Comparison of ENCODE assay signal across 10 cellular contexts in genomic region chr10:126561499-126562208, GRCh38.
A peak's percentile ranks its signal among the peaks of the same experiment; 100 is the strongest.
DNase-seq lines count a peak whose midpoint lies in the region; ATAC-seq and TF ChIP-seq lines count a peak whose summit lies in the region.
"Had no signal": no experiment of that assay in that cellular context is flagged by ENCODE, and none has a peak within 500 bp of the region (broad histone marks: within the 10 kb centered on the region; RNA-seq: fewer than 3 reads in every experiment).

No MANE protein-coding gene starts in this region.

- H3K4me1 Mint-ChIP-seq in HFFc6 (ENCODE audit: low read depth) = peaks cover 15% of the 10 kb centered on the region
- no peaks in the 10 kb centered on the region for H3K4me1 Mint-ChIP-seq in activated naive CD8-positive, alpha-beta T cell treated with anti-CD3 and anti-CD28 coated beads, Interleukin-2, amount 50 U/mL, for 24 hours
- H3K4me1 Mint-ChIP-seq: naive thymus-derived CD4-positive, alpha-beta T cell had no signal

- H3K4me3 ChIP-seq in skeletal muscle cell (ENCODE audit: low read depth, low read length) = peak overlapping the region; percentile 18

- peak overlapping the region; percentile 84 for H3K4me3 Mint-ChIP-seq in HFFc6
- H3K4me3 Mint-ChIP-seq in activated naive CD8-positive, alpha-beta T cell treated with anti-CD3 and anti-CD28 coated beads, Interleukin-2, amount 50 U/mL, for 24 hours = no peak overlapping the region
- H3K4me3 Mint-ChIP-seq: naive thymus-derived CD4-positive, alpha-beta T cell had no signal

- DNase-seq in HFFc6 (no peak), caudate nucleus (lab: John Stamatoyannopoulos, UW) (peak in 54 of 61 donors; percentile 21 to 93 (median 68)), inferior parietal cortex (ENCODE audit: extremely low spot score) (peak; percentile 88), skeletal muscle cell (ENCODE audit: low read depth) (no peak), NCI-H774 (lab: John Stamatoyannopoulos, UW) (no peak)
- no peak for DNase-seq in activated naive CD8-positive, alpha-beta T cell treated with anti-CD3 and anti-CD28 coated beads, Interleukin-2, amount 50 U/mL, for 24 hours
- DNase-seq: HCEC 1CT; naive thymus-derived CD4-positive, alpha-beta T cell had no signal

- no peaks in the 10 kb centered on the region for H3K36me3 Mint-ChIP-seq in HFFc6 (ENCODE audit: low read depth)
- no peaks in the 10 kb centered on the region for H3K36me3 Mint-ChIP-seq in activated naive CD8-positive, alpha-beta T cell treated with anti-CD3 and anti-CD28 coated beads, Interleukin-2, amount 50 U/mL, for 24 hours (ENCODE audit: low read depth)
- H3K36me3 Mint-ChIP-seq: naive thymus-derived CD4-positive, alpha-beta T cell had no signal

- no peak overlapping the region for H3K27ac Mint-ChIP-seq in HFFc6
- H3K27ac Mint-ChIP-seq in activated naive CD8-positive, alpha-beta T cell treated with anti-CD3 and anti-CD28 coated beads, Interleukin-2, amount 50 U/mL, for 24 hours = no peak overlapping the region
- H3K27ac Mint-ChIP-seq: naive thymus-derived CD4-positive, alpha-beta T cell had no signal

- peak overlapping the region; percentile 99 for H3K27ac ChIP-seq in caudate nucleus (ENCODE audit: low read depth, low read length)

- no peak for TF ChIP-seq CTCF in HFFc6 (IDR thresholded peaks at IDR 0.05)

- H3K9me3 Mint-ChIP-seq in HFFc6 = peaks cover 4% of the 10 kb centered on the region
- no peaks in the 10 kb centered on the region for H3K9me3 Mint-ChIP-seq in activated naive CD8-positive, alpha-beta T cell treated with anti-CD3 and anti-CD28 coated beads, Interleukin-2, amount 50 U/mL, for 24 hours

- ATAC-seq in HG02571 (IDR thresholded peaks at IDR 0.05; ENCODE audit: unreplicated experiment) (no peak), GM19467 (IDR thresholded peaks at IDR 0.05; ENCODE audit: unreplicated experiment) (no peak)
- no peak for ATAC-seq in activated naive CD8-positive, alpha-beta T cell treated with anti-CD3 and anti-CD28 coated beads, Interleukin-2, amount 50 U/mL, for 24 hours
- ATAC-seq: naive thymus-derived CD4-positive, alpha-beta T cell had no signal

- peaks cover 12% of the 10 kb centered on the region for H3K27me3 Mint-ChIP-seq in HFFc6 (ENCODE audit: insufficient read depth)
- H3K27me3 Mint-ChIP-seq in activated naive CD8-positive, alpha-beta T cell treated with anti-CD3 and anti-CD28 coated beads, Interleukin-2, amount 50 U/mL, for 24 hours = no peaks in the 10 kb centered on the region

Comparison
In these comparisons a context has a peak if more than half of its experiments do, and no peak if none do; other contexts are left out.
1. DNase-seq: peak in caudate nucleus (54 of 61) and inferior parietal cortex (single experiment); none in HFFc6 (single experiment), skeletal muscle cell (single experiment), activated naive CD8-positive, alpha-beta T cell treated with anti-CD3 and anti-CD28 coated beads, Interleukin-2, amount 50 U/mL, for 24 hours (single experiment) and NCI-H774 (single experiment).